ENCODE assay signal across 1 cellular context in the genomic region with DNA sequence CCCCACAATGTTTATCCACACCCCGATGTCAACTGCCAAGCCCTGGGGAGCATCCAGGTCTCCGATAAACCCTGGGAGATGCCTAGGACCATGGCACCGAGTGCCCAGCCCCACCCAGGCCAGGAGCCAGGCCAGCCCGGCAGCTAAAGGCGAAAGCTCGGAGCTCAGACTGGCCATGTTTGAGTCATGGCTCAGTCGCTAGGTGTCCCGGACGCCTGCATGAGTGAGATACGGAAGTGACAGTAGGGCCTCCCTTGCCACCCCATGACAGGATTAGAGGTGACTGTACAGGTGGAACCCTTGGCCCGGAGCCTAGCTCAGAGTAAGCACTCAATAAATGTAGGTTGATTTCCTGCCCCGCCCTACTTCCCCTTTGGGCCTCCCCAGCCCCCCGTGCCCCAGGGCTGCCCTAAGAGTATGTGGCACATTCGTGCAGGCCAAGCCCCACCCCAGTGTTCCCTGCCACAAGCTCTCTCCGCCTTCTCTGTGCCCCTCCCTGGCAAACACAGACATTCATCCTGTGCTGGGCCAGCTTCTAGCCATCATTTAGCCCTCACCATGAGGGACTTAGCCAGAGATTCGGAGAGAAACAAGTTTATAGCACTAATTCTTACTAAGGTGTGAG.
TF ChIP-seq lines count a peak whose summit lies in the region.

No MANE protein-coding gene starts in this region.

TF ChIP-seq in HepG2, 621 proteins besides CTCF, POLR2A, EP300 and RAD21 (continued from another document):
- TF ChIP-seq, protein P1, sequence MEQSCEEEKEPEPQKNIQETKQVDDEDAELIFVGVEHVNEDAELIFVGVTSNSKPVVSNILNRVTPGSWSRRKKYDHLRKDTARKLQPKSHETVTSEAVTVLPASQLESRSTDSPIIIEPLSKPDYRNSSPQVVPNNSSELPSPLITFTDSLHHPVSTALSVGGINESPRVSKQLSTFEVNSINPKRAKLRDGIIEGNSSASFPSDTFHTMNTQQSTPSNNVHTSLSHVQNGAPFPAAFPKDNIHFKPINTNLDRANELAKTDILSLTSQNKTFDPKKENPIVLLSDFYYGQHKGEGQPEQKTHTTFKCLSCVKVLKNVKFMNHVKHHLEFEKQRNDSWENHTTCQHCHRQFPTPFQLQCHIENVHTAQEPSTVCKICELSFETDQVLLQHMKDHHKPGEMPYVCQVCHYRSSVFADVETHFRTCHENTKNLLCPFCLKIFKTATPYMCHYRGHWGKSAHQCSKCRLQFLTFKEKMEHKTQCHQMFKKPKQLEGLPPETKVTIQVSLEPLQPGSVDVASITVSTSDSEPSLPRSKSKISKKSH (CRISPR knock-in tag; IDR thresholded peaks at IDR 0.05; ENCODE audit: borderline replicate concordance), result peak; percentile 53; the same call in 1 of the 2 replicates
- TF ChIP-seq YY1 (IDR thresholded peaks at IDR 0.05; ENCODE audit: insufficient read depth, insufficient replicate concordance, low read depth, low read length), result peak; percentile 42
- TF ChIP-seq ZNF747 (CRISPR knock-in tag; IDR thresholded peaks at IDR 0.05; ENCODE audit: borderline replicate concordance), result no peak
- no peak for TF ChIP-seq ISX (CRISPR knock-in tag; conservative IDR thresholded peaks at IDR 0.05)
- no peak for TF ChIP-seq THYN1 (CRISPR knock-in tag; IDR thresholded peaks at IDR 0.05; ENCODE audit: borderline replicate concordance, low read depth)
- no peak for TF ChIP-seq ZZZ3 (CRISPR knock-in tag; IDR thresholded peaks at IDR 0.05; ENCODE audit: borderline replicate concordance)
- TF ChIP-seq HNRNPL (IDR thresholded peaks at IDR 0.05; ENCODE audit: low read depth, low read length), result peak; percentile 75
- TF ChIP-seq DMAP1 (CRISPR knock-in tag; IDR thresholded peaks at IDR 0.05), result peak; percentile 49; the same call in 1 of the 2 replicates
- TF ChIP-seq ZNF556 (CRISPR knock-in tag; IDR thresholded peaks at IDR 0.05; ENCODE audit: borderline replicate concordance), result no peak
- TF ChIP-seq MXI1 (IDR thresholded peaks at IDR 0.05; ENCODE audit: borderline replicate concordance, low read depth, low read length), result peak; percentile 47; the same call in 1 of the 3 replicates
- TF ChIP-seq, protein P2, sequence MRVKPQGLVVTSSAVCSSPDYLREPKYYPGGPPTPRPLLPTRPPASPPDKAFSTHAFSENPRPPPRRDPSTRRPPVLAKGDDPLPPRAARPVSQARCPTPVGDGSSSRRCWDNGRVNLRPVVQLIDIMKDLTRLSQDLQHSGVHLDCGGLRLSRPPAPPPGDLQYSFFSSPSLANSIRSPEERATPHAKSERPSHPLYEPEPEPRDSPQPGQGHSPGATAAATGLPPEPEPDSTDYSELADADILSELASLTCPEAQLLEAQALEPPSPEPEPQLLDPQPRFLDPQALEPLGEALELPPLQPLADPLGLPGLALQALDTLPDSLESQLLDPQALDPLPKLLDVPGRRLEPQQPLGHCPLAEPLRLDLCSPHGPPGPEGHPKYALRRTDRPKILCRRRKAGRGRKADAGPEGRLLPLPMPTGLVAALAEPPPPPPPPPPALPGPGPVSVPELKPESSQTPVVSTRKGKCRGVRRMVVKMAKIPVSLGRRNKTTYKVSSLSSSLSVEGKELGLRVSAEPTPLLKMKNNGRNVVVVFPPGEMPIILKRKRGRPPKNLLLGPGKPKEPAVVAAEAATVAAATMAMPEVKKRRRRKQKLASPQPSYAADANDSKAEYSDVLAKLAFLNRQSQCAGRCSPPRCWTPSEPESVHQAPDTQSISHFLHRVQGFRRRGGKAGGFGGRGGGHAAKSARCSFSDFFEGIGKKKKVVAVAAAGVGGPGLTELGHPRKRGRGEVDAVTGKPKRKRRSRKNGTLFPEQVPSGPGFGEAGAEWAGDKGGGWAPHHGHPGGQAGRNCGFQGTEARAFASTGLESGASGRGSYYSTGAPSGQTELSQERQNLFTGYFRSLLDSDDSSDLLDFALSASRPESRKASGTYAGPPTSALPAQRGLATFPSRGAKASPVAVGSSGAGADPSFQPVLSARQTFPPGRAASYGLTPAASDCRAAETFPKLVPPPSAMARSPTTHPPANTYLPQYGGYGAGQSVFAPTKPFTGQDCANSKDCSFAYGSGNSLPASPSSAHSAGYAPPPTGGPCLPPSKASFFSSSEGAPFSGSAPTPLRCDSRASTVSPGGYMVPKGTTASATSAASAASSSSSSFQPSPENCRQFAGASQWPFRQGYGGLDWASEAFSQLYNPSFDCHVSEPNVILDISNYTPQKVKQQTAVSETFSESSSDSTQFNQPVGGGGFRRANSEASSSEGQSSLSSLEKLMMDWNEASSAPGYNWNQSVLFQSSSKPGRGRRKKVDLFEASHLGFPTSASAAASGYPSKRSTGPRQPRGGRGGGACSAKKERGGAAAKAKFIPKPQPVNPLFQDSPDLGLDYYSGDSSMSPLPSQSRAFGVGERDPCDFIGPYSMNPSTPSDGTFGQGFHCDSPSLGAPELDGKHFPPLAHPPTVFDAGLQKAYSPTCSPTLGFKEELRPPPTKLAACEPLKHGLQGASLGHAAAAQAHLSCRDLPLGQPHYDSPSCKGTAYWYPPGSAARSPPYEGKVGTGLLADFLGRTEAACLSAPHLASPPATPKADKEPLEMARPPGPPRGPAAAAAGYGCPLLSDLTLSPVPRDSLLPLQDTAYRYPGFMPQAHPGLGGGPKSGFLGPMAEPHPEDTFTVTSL (CRISPR knock-in tag; IDR thresholded peaks at IDR 0.05; ENCODE audit: borderline replicate concordance), result no peak
- TF ChIP-seq, protein P3, sequence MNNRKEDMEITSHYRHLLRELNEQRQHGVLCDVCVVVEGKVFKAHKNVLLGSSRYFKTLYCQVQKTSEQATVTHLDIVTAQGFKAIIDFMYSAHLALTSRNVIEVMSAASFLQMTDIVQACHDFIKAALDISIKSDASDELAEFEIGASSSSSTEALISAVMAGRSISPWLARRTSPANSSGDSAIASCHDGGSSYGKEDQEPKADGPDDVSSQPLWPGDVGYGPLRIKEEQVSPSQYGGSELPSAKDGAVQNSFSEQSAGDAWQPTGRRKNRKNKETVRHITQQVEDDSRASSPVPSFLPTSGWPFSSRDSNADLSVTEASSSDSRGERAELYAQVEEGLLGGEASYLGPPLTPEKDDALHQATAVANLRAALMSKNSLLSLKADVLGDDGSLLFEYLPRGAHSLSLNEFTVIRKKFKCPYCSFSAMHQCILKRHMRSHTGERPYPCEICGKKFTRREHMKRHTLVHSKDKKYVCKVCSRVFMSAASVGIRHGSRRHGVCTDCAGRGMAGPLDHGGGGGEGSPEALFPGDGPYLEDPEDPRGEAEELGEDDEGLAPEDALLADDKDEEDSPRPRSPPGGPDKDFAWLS (CRISPR knock-in tag; IDR thresholded peaks at IDR 0.05; ENCODE audit: borderline replicate concordance), result no peak
- no peak for TF ChIP-seq ZNF18 (CRISPR knock-in tag; IDR thresholded peaks at IDR 0.05; ENCODE audit: insufficient replicate concordance)
- TF ChIP-seq KMT2A (CRISPR knock-in tag; IDR thresholded peaks at IDR 0.05), result no peak
- TF ChIP-seq ZNF883 (CRISPR knock-in tag; IDR thresholded peaks at IDR 0.05; ENCODE audit: not compliant biosample characterization), result no peak
- TF ChIP-seq ZNF788 (CRISPR knock-in tag; IDR thresholded peaks at IDR 0.05; ENCODE audit: borderline replicate concordance), result peak; percentile 34; the same call in 1 of the 2 replicates
- peak; percentile 70 for TF ChIP-seq POLR2G (IDR thresholded peaks at IDR 0.05; ENCODE audit: low read depth, low read length)
- TF ChIP-seq, protein P4, sequence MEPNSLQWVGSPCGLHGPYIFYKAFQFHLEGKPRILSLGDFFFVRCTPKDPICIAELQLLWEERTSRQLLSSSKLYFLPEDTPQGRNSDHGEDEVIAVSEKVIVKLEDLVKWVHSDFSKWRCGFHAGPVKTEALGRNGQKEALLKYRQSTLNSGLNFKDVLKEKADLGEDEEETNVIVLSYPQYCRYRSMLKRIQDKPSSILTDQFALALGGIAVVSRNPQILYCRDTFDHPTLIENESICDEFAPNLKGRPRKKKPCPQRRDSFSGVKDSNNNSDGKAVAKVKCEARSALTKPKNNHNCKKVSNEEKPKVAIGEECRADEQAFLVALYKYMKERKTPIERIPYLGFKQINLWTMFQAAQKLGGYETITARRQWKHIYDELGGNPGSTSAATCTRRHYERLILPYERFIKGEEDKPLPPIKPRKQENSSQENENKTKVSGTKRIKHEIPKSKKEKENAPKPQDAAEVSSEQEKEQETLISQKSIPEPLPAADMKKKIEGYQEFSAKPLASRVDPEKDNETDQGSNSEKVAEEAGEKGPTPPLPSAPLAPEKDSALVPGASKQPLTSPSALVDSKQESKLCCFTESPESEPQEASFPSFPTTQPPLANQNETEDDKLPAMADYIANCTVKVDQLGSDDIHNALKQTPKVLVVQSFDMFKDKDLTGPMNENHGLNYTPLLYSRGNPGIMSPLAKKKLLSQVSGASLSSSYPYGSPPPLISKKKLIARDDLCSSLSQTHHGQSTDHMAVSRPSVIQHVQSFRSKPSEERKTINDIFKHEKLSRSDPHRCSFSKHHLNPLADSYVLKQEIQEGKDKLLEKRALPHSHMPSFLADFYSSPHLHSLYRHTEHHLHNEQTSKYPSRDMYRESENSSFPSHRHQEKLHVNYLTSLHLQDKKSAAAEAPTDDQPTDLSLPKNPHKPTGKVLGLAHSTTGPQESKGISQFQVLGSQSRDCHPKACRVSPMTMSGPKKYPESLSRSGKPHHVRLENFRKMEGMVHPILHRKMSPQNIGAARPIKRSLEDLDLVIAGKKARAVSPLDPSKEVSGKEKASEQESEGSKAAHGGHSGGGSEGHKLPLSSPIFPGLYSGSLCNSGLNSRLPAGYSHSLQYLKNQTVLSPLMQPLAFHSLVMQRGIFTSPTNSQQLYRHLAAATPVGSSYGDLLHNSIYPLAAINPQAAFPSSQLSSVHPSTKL (CRISPR knock-in tag; IDR thresholded peaks at IDR 0.05), result 0 out of 2 replicates have a peak, but pooled peaks have one; percentile 11
- no peak for TF ChIP-seq GABPA (IDR thresholded peaks at IDR 0.05; ENCODE audit: low read depth, low read length)
- TF ChIP-seq GABPA (CRISPR knock-in tag; IDR thresholded peaks at IDR 0.05; ENCODE audit: low read depth), result peak; percentile 27; the same call in 1 of the 2 replicates
- TF ChIP-seq ZFP36L2 (CRISPR knock-in tag; IDR thresholded peaks at IDR 0.05), result no peak
- TF ChIP-seq SP5 (CRISPR knock-in tag; IDR thresholded peaks at IDR 0.05; ENCODE audit: borderline replicate concordance, low read depth), result peak; percentile 48
- peak; percentile 49; the same call in 1 of the 2 replicates for TF ChIP-seq GABPB1 (CRISPR knock-in tag; IDR thresholded peaks at IDR 0.05)
- TF ChIP-seq PLRG1 (conservative IDR thresholded peaks at IDR 0.05), result no peak
- no peak for TF ChIP-seq MTF2 (CRISPR knock-in tag; IDR thresholded peaks at IDR 0.05; ENCODE audit: borderline replicate concordance)
- no peak; the same call in 1 of the 2 replicates for TF ChIP-seq TFAP4 (IDR thresholded peaks at IDR 0.05; ENCODE audit: borderline replicate concordance, low read depth)
- TF ChIP-seq HDAC1 (CRISPR knock-in tag; IDR thresholded peaks at IDR 0.05), result no peak
- no peak for TF ChIP-seq PPARG (CRISPR knock-in tag; conservative IDR thresholded peaks at IDR 0.05)
- TF ChIP-seq MTA3 (CRISPR knock-in tag; IDR thresholded peaks at IDR 0.05), result no peak
- no peak for TF ChIP-seq SETDB1 (CRISPR knock-in tag; IDR thresholded peaks at IDR 0.05; ENCODE audit: borderline replicate concordance)
- TF ChIP-seq RBM39 (IDR thresholded peaks at IDR 0.05; ENCODE audit: low read depth, low read length, poor library complexity, severe bottlenecking), result no peak
- TF ChIP-seq, protein P5, sequence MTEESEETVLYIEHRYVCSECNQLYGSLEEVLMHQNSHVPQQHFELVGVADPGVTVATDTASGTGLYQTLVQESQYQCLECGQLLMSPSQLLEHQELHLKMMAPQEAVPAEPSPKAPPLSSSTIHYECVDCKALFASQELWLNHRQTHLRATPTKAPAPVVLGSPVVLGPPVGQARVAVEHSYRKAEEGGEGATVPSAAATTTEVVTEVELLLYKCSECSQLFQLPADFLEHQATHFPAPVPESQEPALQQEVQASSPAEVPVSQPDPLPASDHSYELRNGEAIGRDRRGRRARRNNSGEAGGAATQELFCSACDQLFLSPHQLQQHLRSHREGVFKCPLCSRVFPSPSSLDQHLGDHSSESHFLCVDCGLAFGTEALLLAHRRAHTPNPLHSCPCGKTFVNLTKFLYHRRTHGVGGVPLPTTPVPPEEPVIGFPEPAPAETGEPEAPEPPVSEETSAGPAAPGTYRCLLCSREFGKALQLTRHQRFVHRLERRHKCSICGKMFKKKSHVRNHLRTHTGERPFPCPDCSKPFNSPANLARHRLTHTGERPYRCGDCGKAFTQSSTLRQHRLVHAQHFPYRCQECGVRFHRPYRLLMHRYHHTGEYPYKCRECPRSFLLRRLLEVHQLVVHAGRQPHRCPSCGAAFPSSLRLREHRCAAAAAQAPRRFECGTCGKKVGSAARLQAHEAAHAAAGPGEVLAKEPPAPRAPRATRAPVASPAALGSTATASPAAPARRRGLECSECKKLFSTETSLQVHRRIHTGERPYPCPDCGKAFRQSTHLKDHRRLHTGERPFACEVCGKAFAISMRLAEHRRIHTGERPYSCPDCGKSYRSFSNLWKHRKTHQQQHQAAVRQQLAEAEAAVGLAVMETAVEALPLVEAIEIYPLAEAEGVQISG (CRISPR knock-in tag; IDR thresholded peaks at IDR 0.05), result peak; percentile 37; the same call in 1 of the 2 replicates
- TF ChIP-seq SP4 (CRISPR knock-in tag; IDR thresholded peaks at IDR 0.05), result peak; percentile 1; the same call in 1 of the 2 replicates
- no peak for TF ChIP-seq SIN3B (IDR thresholded peaks at IDR 0.05; ENCODE audit: low read length)
- TF ChIP-seq ZNF782 (CRISPR knock-in tag; IDR thresholded peaks at IDR 0.05; ENCODE audit: borderline replicate concordance), result no peak
- TF ChIP-seq SUZ12 (IDR thresholded peaks at IDR 0.05; ENCODE audit: low read depth, low read length), result no peak
- TF ChIP-seq NR2F6 (IDR thresholded peaks at IDR 0.05), result 0 out of 2 replicates have a peak, but pooled peaks have one; percentile 8
- TF ChIP-seq NR2F6 (CRISPR knock-in tag; IDR thresholded peaks at IDR 0.05), result peak; percentile 51; the same call in 1 of the 2 replicates
- TF ChIP-seq MYC (CRISPR knock-in tag; IDR thresholded peaks at IDR 0.05; ENCODE audit: borderline replicate concordance), result peak; percentile 30; the same call in 1 of the 2 replicates
- 0 out of 2 replicates have a peak, but pooled peaks have one; percentile 53 for TF ChIP-seq ZNF839 (CRISPR knock-in tag; IDR thresholded peaks at IDR 0.05; ENCODE audit: borderline replicate concordance)
